ENCODE assay signal across 22 cellular contexts in genomic region chr4:19993222-19993621, GRCh38.
DNase-seq lines count a peak whose midpoint lies in the region; ATAC-seq and TF ChIP-seq lines count a peak whose summit lies in the region.
"Had no signal": no experiment of that assay in that cellular context is flagged by ENCODE, and none has a peak within 500 bp of the region (broad histone marks: within the 10 kb centered on the region; RNA-seq: fewer than 3 reads in every experiment).

No MANE protein-coding gene starts in this region.

- TF ChIP-seq CTCF in fibroblast of the aortic adventitia (IDR thresholded peaks at IDR 0.05; ENCODE audit: insufficient read depth, low read length) (no peak), stomach (IDR thresholded peaks at IDR 0.05) (no peak), prostate gland (IDR thresholded peaks at IDR 0.05) (no peak)

- H3K27ac ChIP-seq in SK-N-MC (0 out of 2 replicates have a peak overlapping the region, but pooled peaks have one; percentile 77), stomach (no peak overlapping the region), prostate gland (no peak overlapping the region)
- H3K27ac ChIP-seq: adrenal gland, breast epithelium, heart right ventricle, left ventricle myocardium inferior, neural progenitor cell, uterus had no signal

- H3K27me3 ChIP-seq in stomach (no peaks in the 10 kb centered on the region), prostate gland (replicated peaks; ENCODE audit: insufficient read depth) (no peaks in the 10 kb centered on the region)
- H3K27me3 ChIP-seq: adrenal gland, breast epithelium, heart right ventricle, neural progenitor cell, uterus had no signal

- H3K9me3 ChIP-seq in SK-N-MC (ENCODE audit: low read depth, low read length) (no peaks in the 10 kb centered on the region), stomach (no peaks in the 10 kb centered on the region), prostate gland (no peaks in the 10 kb centered on the region)
- H3K9me3 ChIP-seq: adrenal gland, breast epithelium, heart right ventricle, left ventricle myocardium inferior, mucosa of descending colon, uterus had no signal

- intact Hi-C loops in stomach (cut with DNase I; ENCODE audit: low total_unique reads): no loop called here
- intact Hi-C loops in prostate gland (cut with DNase I): no loop called here

- no peak for TF ChIP-seq EP300 in stomach (IDR thresholded peaks at IDR 0.05)

- H3K9ac ChIP-seq in SK-N-MC (ENCODE audit: insufficient read length): no peak overlapping the region
- H3K9ac ChIP-seq: neural progenitor cell had no signal

- H3K4me3 ChIP-seq in SK-N-MC: peak overlapping the region; percentile 40; the same call in 1 of the 2 replicates
- no peak overlapping the region for H3K4me3 ChIP-seq in fibroblast of the aortic adventitia (ENCODE audit: low read depth, low read length)
- no peak overlapping the region for H3K4me3 ChIP-seq in stomach
- no peak overlapping the region for H3K4me3 ChIP-seq in prostate gland
- H3K4me3 ChIP-seq: adrenal gland, breast epithelium, heart right ventricle, left ventricle myocardium inferior, mucosa of descending colon, neural progenitor cell, uterus had no signal

- WGBS in stomach, 5 donors: 56 to 66% (median 60%) methylated on average over 2 of the region's 2 CpGs
- 63% methylated on average over 2 of the region's 2 CpGs for WGBS in prostate gland

- no peak for ATAC-seq in HG03469 (IDR thresholded peaks at IDR 0.05; ENCODE audit: unreplicated experiment)
- ATAC-seq: activated CD4-positive, alpha-beta T cell treated with anti-CD3 and anti-CD28 coated beads for 36 hours; heart right ventricle; mucosa of descending colon had no signal

- DNase-seq in AG20443 (ENCODE audit: low spot score) (peak; percentile 24), Kasumi-1 (lab: John Stamatoyannopoulos, UW) (peak; percentile 89 to 93), SK-N-MC (ENCODE audit: low read depth, low spot score) (peak; percentile 63), fibroblast of the aortic adventitia (ENCODE audit: low read depth) (peak; percentile 65), stomach (no peak), GM19240 (ENCODE audit: insufficient read length, low spot score) (no peak), prostate gland (ENCODE audit: low spot score) (no peak)
- DNase-seq: ACHN; activated CD4-positive, alpha-beta T cell treated with anti-CD3 and anti-CD28 coated beads for 36 hours; activated effector memory CD4-positive, alpha-beta T cell treated with anti-CD3 and anti-CD28 coated beads, Interleukin-2, amount 50 U/mL, for 16 hours; adrenal gland; DMS79 treated with DMSO at 0.1 percent for 48 hours; heart right ventricle; left ventricle myocardium inferior; mucosa of descending colon; NCI-H146; NCI-H82; SW 1271; uterus had no signal

- TF ChIP-seq POLR2A in stomach (IDR thresholded peaks at IDR 0.05) (no peak), prostate gland (IDR thresholded peaks at IDR 0.05) (no peak)

- no peaks in the 10 kb centered on the region for H3K4me1 ChIP-seq in stomach
- H3K4me1 ChIP-seq in prostate gland (replicated peaks): no peaks in the 10 kb centered on the region
- H3K4me1 ChIP-seq: breast epithelium, heart right ventricle, left ventricle myocardium inferior, uterus had no signal

- H3K36me3 ChIP-seq in SK-N-MC (ENCODE audit: insufficient read depth, low read length) (no peaks in the 10 kb centered on the region), stomach (no peaks in the 10 kb centered on the region), prostate gland (no peaks in the 10 kb centered on the region)
- H3K36me3 ChIP-seq: adrenal gland, breast epithelium, heart right ventricle, left ventricle myocardium inferior, neural progenitor cell, uterus had no signal

Comparison
In these comparisons a context has a peak if more than half of its experiments do, and no peak if none do; other contexts are left out.
1. DNase-seq: peak in AG20443 (single experiment), Kasumi-1 (2 of 2), SK-N-MC (single experiment) and fibroblast of the aortic adventitia (single experiment); none in stomach (single experiment), GM19240 (single experiment) and prostate gland (single experiment).